ENCODE assay signal across 13 cellular contexts in the genomic region with DNA sequence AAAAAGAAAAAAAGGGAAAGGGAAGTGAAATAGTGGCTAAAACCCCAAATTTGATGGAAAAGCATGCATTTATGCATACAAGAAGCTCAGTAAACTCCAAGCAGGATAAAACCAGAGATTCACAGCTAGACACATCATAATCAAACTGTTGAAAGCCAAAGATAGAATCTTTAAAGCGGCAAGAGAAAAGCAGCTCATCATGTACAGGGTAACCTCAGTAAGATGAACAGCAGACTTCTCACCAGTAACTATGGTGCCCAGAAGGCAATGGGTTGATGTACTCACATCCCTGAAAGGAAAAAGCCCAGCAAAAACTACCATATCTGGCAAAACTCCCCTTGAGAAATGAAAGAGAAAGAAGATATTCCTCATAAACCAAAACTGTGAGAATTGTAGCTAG.
A peak's percentile ranks its signal among the peaks of the same experiment; 100 is the strongest.
DNase-seq lines count a peak whose midpoint lies in the region; ATAC-seq, FAIRE-seq and TF ChIP-seq lines count a peak whose summit lies in the region.
"Had no signal": no experiment of that assay in that cellular context is flagged by ENCODE, and none has a peak within 500 bp of the region (broad histone marks: within the 10 kb centered on the region; RNA-seq: fewer than 3 reads in every experiment).

No MANE protein-coding gene starts in this region.

- H3K27ac ChIP-seq in PC-3 (ENCODE audit: low read length) (no peak overlapping the region), Peyer's patch (no peak overlapping the region)
- H3K27ac ChIP-seq: adrenal gland, epithelial cell of prostate had no signal

- no peak overlapping the region for H3K4me3 ChIP-seq in PC-3 (ENCODE audit: low read length)
- no peak overlapping the region for H3K4me3 ChIP-seq in Peyer's patch
- H3K4me3 ChIP-seq: adrenal gland had no signal

- H3K27me3 ChIP-seq in PC-3 (ENCODE audit: low read length) (no peaks in the 10 kb centered on the region), Peyer's patch (no peaks in the 10 kb centered on the region)
- H3K27me3 ChIP-seq: adrenal gland had no signal

- BruUV-seq in PC-3 (replicated peaks; lab: Mats Ljungman, UMichigan), result no TSS peak

- no peaks in the 10 kb centered on the region for H4K20me1 ChIP-seq in PC-3 (ENCODE audit: low read length)

- no peak overlapping the region for H3K9ac ChIP-seq in PC-3 (ENCODE audit: low read length)

- no peaks in the 10 kb centered on the region for H3K79me2 ChIP-seq in PC-3 (ENCODE audit: low read length)

- no peaks in the 10 kb centered on the region for H3F3A ChIP-seq in PC-3 (ENCODE audit: low read length, unreplicated experiment)

- no peaks in the 10 kb centered on the region for H3K9me2 ChIP-seq in PC-3 (replicated peaks; ENCODE audit: low read length)

- peak; percentile 70 for FAIRE-seq in H54 (lab: Jason Lieb, UNC)

- ATAC-seq in PC-3 (no peak), GM21528 (IDR thresholded peaks at IDR 0.05; ENCODE audit: low FRiP score, unreplicated experiment) (no peak), HG03432 (IDR thresholded peaks at IDR 0.05; ENCODE audit: unreplicated experiment) (no peak), HG03378 (IDR thresholded peaks at IDR 0.05; ENCODE audit: unreplicated experiment) (no peak)
- ATAC-seq: activated CD8-positive, alpha-beta memory T cell treated with anti-CD3 and anti-CD28 coated beads, Interleukin-2, amount 10 ng/mL, durations not matched to agents 7 days and 5 days; T-helper 17 cell had no signal

- TF ChIP-seq CTCF in PC-3 (conservative IDR thresholded peaks at IDR 0.05; ENCODE audit: low read depth, low read length), result no peak
- TF ChIP-seq CTCF in Peyer's patch (IDR thresholded peaks at IDR 0.05), result no peak

- TF ChIP-seq POLR2A in H54 (IDR thresholded peaks at IDR 0.05; ENCODE audit: low read depth, low read length) (no peak), Peyer's patch (IDR thresholded peaks at IDR 0.05) (no peak)

- no peak overlapping the region for H3K4me2 ChIP-seq in PC-3 (ENCODE audit: low read length)

- H3K4me1 ChIP-seq in PC-3 (ENCODE audit: insufficient read depth, low read length), result no peaks in the 10 kb centered on the region
- H3K4me1 ChIP-seq in Peyer's patch, result no peaks in the 10 kb centered on the region

- DNase-seq in DMS 273 (lab: John Stamatoyannopoulos, UW; ENCODE audit: unreplicated experiment) (peak; percentile 59), H54 (ENCODE audit: insufficient read length, low spot score) (no peak), PC-3 (peak; percentile 25), fibroblast of peridontal ligament (ENCODE audit: extremely low read depth) (peak; percentile 34), Peyer's patch (no peak)
- DNase-seq: activated CD8-positive, alpha-beta memory T cell treated with anti-CD3 and anti-CD28 coated beads, Interleukin-2, amount 10 ng/mL, durations not matched to agents 7 days and 5 days; adrenal gland; NCI-H187; T-helper 17 cell had no signal

- intact Hi-C loops in PC-3 (cut with micrococcal nuclease), result no loop called here

- CTCF ChIA-PET in PC-3 (lab: Charles Lee), result no interaction called here

- H3K9me3 ChIP-seq in PC-3 (ENCODE audit: low read length) (peaks cover 24% of the 10 kb centered on the region; the same call in 1 of the 2 replicates), Peyer's patch (peaks cover 0 to 17% (median 0%) of the 10 kb centered on the region in 4 donors)

- POLR2A ChIA-PET in PC-3 (lab: Charles Lee; ENCODE audit: unreplicated experiment), result no interaction called here

- H3K36me3 ChIP-seq in PC-3 (ENCODE audit: low read depth, low read length) (peaks cover 19% of the 10 kb centered on the region; the same call in 1 of the 2 replicates), Peyer's patch (no peaks in the 10 kb centered on the region)
- H3K36me3 ChIP-seq: adrenal gland had no signal

- no peak overlapping the region for H2AFZ ChIP-seq in PC-3 (ENCODE audit: low read length)

Comparison
In these comparisons a context has a peak if more than half of its experiments do, and no peak if none do; other contexts are left out.
1. DNase-seq: peak in DMS 273 (single experiment), PC-3 (single experiment) and fibroblast of peridontal ligament (single experiment); none in H54 (single experiment) and Peyer's patch (0 of 3).